ENCODE assay signal across 13 cellular contexts in the genomic region with DNA sequence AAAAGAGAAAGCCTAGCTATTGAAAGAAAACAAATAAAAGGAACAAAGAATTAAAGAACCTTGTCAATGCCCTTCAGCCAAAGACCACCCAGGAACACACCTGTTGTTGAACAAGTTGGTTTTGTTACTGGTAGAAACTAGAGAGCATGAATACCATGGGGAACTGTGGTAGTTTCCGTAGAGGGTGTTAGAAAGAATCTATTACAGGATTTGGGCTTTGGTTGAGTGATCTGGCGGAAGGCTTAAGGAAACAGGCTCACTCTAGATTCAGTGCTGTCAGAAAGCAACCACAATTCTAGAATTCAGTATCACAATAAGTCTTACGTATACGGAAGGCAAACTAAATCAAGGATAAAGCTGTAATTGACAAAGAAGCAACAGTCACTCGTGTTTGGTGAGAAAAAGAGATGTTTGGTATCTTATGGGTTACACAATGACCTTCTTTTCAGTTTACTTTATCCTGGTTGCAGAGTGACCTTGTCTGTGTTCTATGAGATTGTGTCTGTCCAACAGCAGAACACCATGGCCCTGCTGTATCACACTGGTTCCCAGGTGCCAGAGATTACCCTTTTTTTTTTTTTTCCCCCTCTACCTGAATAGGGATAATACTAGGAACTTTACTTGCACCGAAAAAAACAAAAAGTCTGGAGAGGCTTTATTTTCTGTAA.
DNase-seq lines count a peak whose midpoint lies in the region; ATAC-seq, FAIRE-seq and TF ChIP-seq lines count a peak whose summit lies in the region.
"Had no signal": no experiment of that assay in that cellular context is flagged by ENCODE, and none has a peak within 500 bp of the region (broad histone marks: within the 10 kb centered on the region; RNA-seq: fewer than 3 reads in every experiment).

No MANE protein-coding gene starts in this region.

- peak; percentile 44 for FAIRE-seq in GM18507 (lab: Jason Lieb, UNC)
- FAIRE-seq: colon, islet of Langerhans had no signal

- TF ChIP-seq POLR2A in body of pancreas (IDR thresholded peaks at IDR 0.05): peak in 1 of 3 donors; percentile 7

- peak; percentile 32 for DNase-seq in GM18507 (ENCODE audit: extremely low spot score, insufficient read length, low read depth)
- DNase-seq in body of pancreas: peak; percentile 40 to 76 (median 56)
- DNase-seq in osteocyte (ENCODE audit: extremely low spot score, unreplicated experiment): no peak
- no peak for DNase-seq in posterior vena cava (ENCODE audit: low spot score)
- no peak for DNase-seq in Calu3
- DNase-seq: DND-41; right cardiac atrium; stimulated activated naive CD4-positive, alpha-beta T cell treated with Interleukin-2 at 50 U/mL for 16 hours had no signal

- WGBS in body of pancreas, 2 donors: 31 to 36% methylated on average over 6 of the region's 6 CpGs

- no peaks in the 10 kb centered on the region for H3K27me3 ChIP-seq in body of pancreas

- intact Hi-C loops in body of pancreas (cut with DNase I) (no loop called here), posterior vena cava (cut with DNase I) (no loop called here), Calu3 (cut with micrococcal nuclease; ENCODE audit: unreplicated experiment) (no loop called here)

- ATAC-seq in GM19468 (IDR thresholded peaks at IDR 0.05; ENCODE audit: extremely low read depth, unreplicated experiment) (peak; percentile 92), HG03060 (IDR thresholded peaks at IDR 0.05; ENCODE audit: low read depth, unreplicated experiment) (peak; percentile 96), body of pancreas (peak; percentile 96), SK-N-SH treated with all-trans-retinoic acid at 6 μM for 48 hours (no peak)
- ATAC-seq: right cardiac atrium had no signal

- CTCF ChIA-PET in Calu3 (lab: Charles Lee): interaction anchor here (0.8 kb wide), 1 partner anchor 88 kb away, joined by 3 read pairs; no protein-coding TSS in a partner anchor

- H3K4me1 Mint-ChIP-seq in osteocyte (ENCODE audit: unreplicated experiment) (no peaks in the 10 kb centered on the region), Calu3 (ENCODE audit: low read depth, unreplicated experiment) (no peaks in the 10 kb centered on the region)

- no peaks in the 10 kb centered on the region for H3K36me3 ChIP-seq in body of pancreas (replicated peaks in 1 of 2; ENCODE audit: insufficient read depth in 1 of 2, low read depth in 2 of 2)

- H3K9me3 ChIP-seq in body of pancreas: no peaks in the 10 kb centered on the region

- no peak overlapping the region for H3K4me3 ChIP-seq in body of pancreas

- H3K27me3 Mint-ChIP-seq in osteocyte (ENCODE audit: unreplicated experiment) (peaks cover 6% of the 10 kb centered on the region), Calu3 (ENCODE audit: unreplicated experiment) (no peaks in the 10 kb centered on the region)

- no peaks in the 10 kb centered on the region for H3K9me3 Mint-ChIP-seq in osteocyte (ENCODE audit: unreplicated experiment)
- H3K9me3 Mint-ChIP-seq in Calu3 (ENCODE audit: low read depth, unreplicated experiment): no peaks in the 10 kb centered on the region

- BruUV-seq in Calu3 (replicated peaks; lab: Mats Ljungman, UMichigan): no TSS peak

- peaks cover 41% of the 10 kb centered on the region for H3K4me1 ChIP-seq in body of pancreas

- H3K36me3 Mint-ChIP-seq in osteocyte (ENCODE audit: unreplicated experiment): no peaks in the 10 kb centered on the region
- H3K36me3 Mint-ChIP-seq in Calu3 (ENCODE audit: insufficient read depth, unreplicated experiment): no peaks in the 10 kb centered on the region

- H3K4me3 Mint-ChIP-seq in osteocyte (ENCODE audit: unreplicated experiment): no peak overlapping the region
- H3K4me3 Mint-ChIP-seq in Calu3 (ENCODE audit: low read depth, unreplicated experiment): no peak overlapping the region

- H3K27ac ChIP-seq in body of pancreas: peak overlapping the region in 3 of 4 donors; percentile 49 to 80 (median 73)

- H3K27ac Mint-ChIP-seq in osteocyte (ENCODE audit: unreplicated experiment) (no peak overlapping the region), Calu3 (ENCODE audit: unreplicated experiment) (no peak overlapping the region)

- TF ChIP-seq CTCF in body of pancreas (IDR thresholded peaks at IDR 0.05) (no peak), osteocyte (IDR thresholded peaks at IDR 0.05) (no peak), Calu3 (IDR thresholded peaks at IDR 0.05; ENCODE audit: unreplicated experiment) (no peak)

TF ChIP-seq in SK-N-SH treated with all-trans-retinoic acid at 6 μM for 48 hours, 23 proteins besides CTCF, POLR2A, EP300 and RAD21:
- TF ChIP-seq ZNF565 (CRISPR knock-in tag; conservative IDR thresholded peaks at IDR 0.05; ENCODE audit: low read depth) (no peak), ZNF8 (CRISPR knock-in tag; IDR thresholded peaks at IDR 0.05) (no peak), ESRRG (CRISPR knock-in tag; IDR thresholded peaks at IDR 0.05) (no peak)

Comparison
In these comparisons a context has a peak if more than half of its experiments do, and no peak if none do; other contexts are left out.
1. DNase-seq: peak in GM18507 (single experiment) and body of pancreas (4 of 4); none in osteocyte (single experiment), posterior vena cava (single experiment) and Calu3 (single experiment).